ENCODE assay signal across 8 cellular contexts in genomic region chr10:110010076-110011069, GRCh38. TPM values are rescaled to one million over a fixed set of nuclear protein-coding genes. Genes with fewer than 3 reads are reported as not detected.
A peak's percentile ranks its signal among the peaks of the same experiment; 100 is the strongest.
DNase-seq lines count a peak whose midpoint lies in the region; ATAC-seq and TF ChIP-seq lines count a peak whose summit lies in the region.

No MANE protein-coding gene starts in this region.

- H3K79me2 ChIP-seq in fibroblast of lung (ENCODE audit: control insufficient read depth, insufficient read depth, low read length): peaks cover 70% of the 10 kb centered on the region

- intact Hi-C loops in thyroid gland (cut with DNase I): no loop called here
- intact Hi-C loops in uterus (cut with DNase I; ENCODE audit: low total_unique reads): no loop called here

- H3K4me1 ChIP-seq in fibroblast of lung (ENCODE audit: control insufficient read depth, extremely low read depth, insufficient read depth, low read length) (peaks cover 7% of the 10 kb centered on the region), thyroid gland (peaks cover 41 to 45% of the 10 kb centered on the region in 2 donors), uterus (no peaks in the 10 kb centered on the region)

- H4K20me1 ChIP-seq in fibroblast of lung (ENCODE audit: control insufficient read depth, extremely low read depth, insufficient read depth, low read length): no peaks in the 10 kb centered on the region

- WGBS in thyroid gland, 2 donors: 61 to 77% methylated on average over 4 of the region's 4 CpGs

- H3K4me2 ChIP-seq in fibroblast of lung (ENCODE audit: extremely low read depth, insufficient read depth, low read length): peak overlapping the region; percentile 99

- H3K4me3 ChIP-seq in fibroblast of lung (replicated peaks in 1 of 4; ENCODE audit: control extremely low read depth in 1 of 4, insufficient read depth in 1 of 4, low read depth in 3 of 4, low read length in 4 of 4): peak overlapping the region in 2 of 4 experiments; percentile 75 to 94
- no peak overlapping the region for H3K4me3 ChIP-seq in thyroid gland (replicated peaks in 1 of 3)
- H3K4me3 ChIP-seq in uterus: no peak overlapping the region
- peak overlapping the region in 1 of 2 donors; percentile 80 for H3K4me3 ChIP-seq in foreskin fibroblast (ENCODE audit: low read depth in 1 of 2, low read length in 2 of 2)

- no peak overlapping the region for H3K27ac ChIP-seq in fibroblast of lung (ENCODE audit: insufficient read depth, low read length)
- H3K27ac ChIP-seq in thyroid gland: no peak overlapping the region
- H3K27ac ChIP-seq in uterus: peak overlapping the region in 1 of 2 donors; percentile 16

- TF ChIP-seq POLR2A in thyroid gland (IDR thresholded peaks at IDR 0.05) (no peak), uterus (IDR thresholded peaks at IDR 0.05) (no peak)

- peak; percentile 22 for DNase-seq in activated CD4-positive, alpha-beta T cell treated with anti-CD3 and anti-CD28 coated beads for 1 hour
- DNase-seq in fibroblast of lung (ENCODE audit: low read depth in 2 of 2) (peak in 1 of 2 donors; percentile 53), thyroid gland (no peak), uterus (no peak), foreskin fibroblast (no peak)
- DNase-seq in stimulated activated naive CD8-positive, alpha-beta T cell treated with anti-CD3 and anti-CD28 coated beads, Interleukin-15, Interleukin-2, amounts not matched to agents 100 U/mL and 50 U/mL, for 24 hours: no peak

- H3K9ac ChIP-seq in fibroblast of lung (ENCODE audit: insufficient read depth, low read length): no peak overlapping the region

- TF ChIP-seq CTCF in fibroblast of lung (conservative IDR thresholded peaks at IDR 0.05 in 1 of 2, IDR thresholded peaks at IDR 0.05 in 1 of 2; ENCODE audit: low read depth in 1 of 2, low read length in 2 of 2): no peak
- no peak for TF ChIP-seq CTCF in thyroid gland (IDR thresholded peaks at IDR 0.05)
- no peak for TF ChIP-seq CTCF in uterus (IDR thresholded peaks at IDR 0.05)
- no peak for TF ChIP-seq CTCF in foreskin fibroblast (IDR thresholded peaks at IDR 0.05; ENCODE audit: low read depth, low read length)

- peak; percentile 38 for ATAC-seq in GM18861 (IDR thresholded peaks at IDR 0.05; ENCODE audit: unreplicated experiment)
- peak; percentile 32 for ATAC-seq in HG03108 (IDR thresholded peaks at IDR 0.05; ENCODE audit: unreplicated experiment)
- ATAC-seq in stimulated activated naive CD8-positive, alpha-beta T cell treated with anti-CD3 and anti-CD28 coated beads, Interleukin-15, Interleukin-2, amounts not matched to agents 100 U/mL and 50 U/mL, for 24 hours: peak; percentile 73

- H2AFZ ChIP-seq in fibroblast of lung (ENCODE audit: low read length): no peak overlapping the region

- H3K27me3 ChIP-seq in fibroblast of lung (ENCODE audit: control insufficient read depth, insufficient read depth, low read length) (no peaks in the 10 kb centered on the region), thyroid gland (no peaks in the 10 kb centered on the region), uterus (no peaks in the 10 kb centered on the region)

- H3K9me3 ChIP-seq in fibroblast of lung (ENCODE audit: control insufficient read depth, insufficient read depth, low read depth, low read length) (no peaks in the 10 kb centered on the region), thyroid gland (no peaks in the 10 kb centered on the region), uterus (no peaks in the 10 kb centered on the region)

- H3K36me3 ChIP-seq in fibroblast of lung (ENCODE audit: control insufficient read depth, insufficient read depth, low read length) (no peaks in the 10 kb centered on the region), thyroid gland (no peaks in the 10 kb centered on the region), uterus (no peaks in the 10 kb centered on the region)

RNA-seq across cellular contexts. Expression of gene ADD3, which starts 2.6 kb away (rescaled TPM):
- 93.0 and 114 TPM in 2 replicates for total RNA-seq in fibroblast of lung
- polyA plus RNA-seq in fibroblast of lung: 213 and 416 TPM in 2 replicates
- polyA plus RNA-seq in fibroblast of lung (2012): 55.8 and 93.0 TPM in 2 replicates
- polyA minus RNA-seq in fibroblast of lung (ENCODE audit: low replicate concordance): 37.9 and 48.3 TPM in 2 replicates
- total RNA-seq in thyroid gland: 100 to 1,000 TPM; 257 to 644 (median 358) TPM
- 100 to 1,000 TPM in 2 of 4 donors, 10 to 100 TPM in 2; 55.0 to 935 (median 92.6) TPM for total RNA-seq in uterus
